Comparison of ENCODE assay signal across 24 cellular contexts in genomic region chr10:96987842-96988175, GRCh38.
A peak's percentile ranks its signal among the peaks of the same experiment; 100 is the strongest.
DNase-seq lines count a peak whose midpoint lies in the region; ATAC-seq and TF ChIP-seq lines count a peak whose summit lies in the region.
"Had no signal": no experiment of that assay in that cellular context is flagged by ENCODE, and none has a peak within 500 bp of the region (broad histone marks: within the 10 kb centered on the region; RNA-seq: fewer than 3 reads in every experiment).

No MANE protein-coding gene starts in this region.

- DNase-seq in GM04503 (ENCODE audit: low read depth) (peak; percentile 71), adipocyte (ENCODE audit: low read depth) (peak; percentile 29), foreskin keratinocyte (peak in 1 of 2 donors; percentile 55), A673 (ENCODE audit: low spot score) (no peak), SHP77 treated with DMSO at 0.1 percent for 48 hours (lab: John Stamatoyannopoulos, UW) (no peak), NCI-H1105 (lab: John Stamatoyannopoulos, UW) (no peak), NK-92 (lab: John Stamatoyannopoulos, UW; ENCODE audit: unreplicated experiment) (no peak)
- DNase-seq: activated CD4-positive, alpha-beta T cell treated with anti-CD3 and anti-CD28 coated beads for 4 hours; activated effector memory CD4-positive, alpha-beta T cell treated with Interleukin-2 at 50 U/mL for 16 hours; DMS153; GDM1; head of caudate nucleus; Karpas-422; NCI-H1694 treated with DMSO at 0.1 percent for 48 hours; NCI-H2171; NCI-H524; posterior cingulate gyrus; right lobe of liver; Right ventricle myocardium superior; stimulated activated CD4-positive, alpha-beta T cell treated with anti-CD3 and anti-CD28 coated beads, Interleukin-4, amount 100 ng/mL, for 4 hours had no signal

- POLR2A ChIA-PET in A673 (lab: Charles Lee; ENCODE audit: low non-redundant PET), result no interaction called here

- H3K4me3 ChIP-seq in adipocyte (ENCODE audit: low read length) (no peak overlapping the region), A673 (ENCODE audit: low read depth, low read length, poor library complexity, severe bottlenecking) (no peak overlapping the region)
- H3K4me3 ChIP-seq: lung, neural progenitor cell, right lobe of liver had no signal

- BruUV-seq in A673 (replicated peaks; lab: Mats Ljungman, UMichigan), result no TSS peak

- ATAC-seq in foreskin keratinocyte, result peak; percentile 8
- ATAC-seq: right lobe of liver; stimulated activated memory B cell treated with anti-CD40 and anti-IgM and Interleukin-4, amounts not matched to agents 10 μg/mL and 1 μg/mL and 100 μg/mL, for 72 hours had no signal

- H3K36me3 ChIP-seq in adipocyte (ENCODE audit: control insufficient read depth, insufficient read depth, low read length, severe bottlenecking) (no peaks in the 10 kb centered on the region), A673 (ENCODE audit: insufficient read depth, low read length, poor library complexity, severe bottlenecking) (no peaks in the 10 kb centered on the region)
- H3K36me3 ChIP-seq: neural progenitor cell, right lobe of liver had no signal

- TF ChIP-seq CTCF in foreskin keratinocyte (conservative IDR thresholded peaks at IDR 0.05), result no peak
- TF ChIP-seq CTCF in A673 (conservative IDR thresholded peaks at IDR 0.05; ENCODE audit: low read depth, low read length), result no peak

- no peaks in the 10 kb centered on the region for H3K27me3 ChIP-seq in adipocyte (replicated peaks; ENCODE audit: control insufficient read depth, insufficient read depth, low read length)
- no peaks in the 10 kb centered on the region for H3K27me3 ChIP-seq in foreskin keratinocyte
- H3K27me3 ChIP-seq in A673 (replicated peaks; ENCODE audit: insufficient read depth, low read depth, low read length, poor library complexity), result no peaks in the 10 kb centered on the region
- H3K27me3 ChIP-seq: neural progenitor cell, right lobe of liver had no signal

- H3K9me3 ChIP-seq in adipocyte (ENCODE audit: control insufficient read depth, low read length) (no peaks in the 10 kb centered on the region), A673 (ENCODE audit: low read depth, low read length, poor library complexity, severe bottlenecking) (no peaks in the 10 kb centered on the region)
- H3K9me3 ChIP-seq: right lobe of liver had no signal

- no peak overlapping the region for H3K9ac ChIP-seq in adipocyte (ENCODE audit: low read length)
- H3K9ac ChIP-seq: neural progenitor cell had no signal

- H3K4me1 ChIP-seq in adipocyte (ENCODE audit: control insufficient read depth, insufficient read depth, low read length), result peaks cover 41% of the 10 kb centered on the region
- H3K4me1 ChIP-seq in foreskin keratinocyte, result no peaks in the 10 kb centered on the region
- no peaks in the 10 kb centered on the region for H3K4me1 ChIP-seq in A673 (ENCODE audit: insufficient read depth, low read length, poor library complexity, severe bottlenecking)
- H3K4me1 ChIP-seq: right lobe of liver had no signal

- H3K27ac ChIP-seq in foreskin keratinocyte, result no peak overlapping the region
- no peak overlapping the region for H3K27ac ChIP-seq in A673 (ENCODE audit: low read depth, low read length, poor library complexity, severe bottlenecking)
- H3K27ac ChIP-seq: HL-60, neural progenitor cell, right lobe of liver had no signal

- CTCF ChIA-PET in A673 (lab: Charles Lee), result no interaction called here

- intact Hi-C loops in A673 (cut with micrococcal nuclease; ENCODE audit: unreplicated experiment), result no loop called here

Comparison
In these comparisons a context has a peak if more than half of its experiments do, and no peak if none do; other contexts are left out.
1. DNase-seq: peak in GM04503 (single experiment) and adipocyte (single experiment); none in A673 (single experiment), SHP77 treated with DMSO at 0.1 percent for 48 hours (single experiment), NCI-H1105 (single experiment) and NK-92 (single experiment).